ENCODE assay signal across 1 cellular context in the genomic region with DNA sequence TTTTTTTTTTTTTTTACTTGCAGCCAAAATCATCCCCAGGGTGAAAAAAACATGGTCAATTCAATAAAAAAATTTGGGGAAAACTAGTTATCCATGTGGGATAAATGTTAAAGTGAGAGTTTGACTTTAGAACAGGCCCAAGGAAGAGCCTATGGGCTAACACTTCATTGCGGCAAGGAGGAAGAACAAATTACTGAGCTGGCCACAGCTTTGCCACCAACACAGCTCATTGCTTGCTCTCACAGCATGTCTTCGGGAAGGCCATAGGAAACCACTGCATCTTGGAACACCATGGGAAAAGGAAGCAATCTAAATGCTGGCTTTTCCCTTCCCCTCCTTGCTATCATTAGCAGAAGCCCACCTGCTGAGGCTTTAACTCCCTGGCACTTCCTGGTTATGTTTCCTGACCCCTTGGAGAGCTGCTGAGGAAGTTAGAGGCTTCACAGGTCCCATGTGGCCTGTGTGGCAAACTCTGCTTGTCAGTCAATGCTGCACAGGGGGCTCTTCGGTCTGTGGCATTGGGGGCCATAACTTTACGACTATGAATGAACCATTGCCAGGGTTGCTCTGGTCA.
TF ChIP-seq lines count a peak whose summit lies in the region.

No MANE protein-coding gene starts in this region.

TF ChIP-seq in H1, 55 proteins besides CTCF, POLR2A, EP300 and RAD21 (continued from another document):
- no peak for TF ChIP-seq JUN (IDR thresholded peaks at IDR 0.05; ENCODE audit: low read depth, low read length)
